ENCODE assay signal across 2 cellular contexts in the genomic region with DNA sequence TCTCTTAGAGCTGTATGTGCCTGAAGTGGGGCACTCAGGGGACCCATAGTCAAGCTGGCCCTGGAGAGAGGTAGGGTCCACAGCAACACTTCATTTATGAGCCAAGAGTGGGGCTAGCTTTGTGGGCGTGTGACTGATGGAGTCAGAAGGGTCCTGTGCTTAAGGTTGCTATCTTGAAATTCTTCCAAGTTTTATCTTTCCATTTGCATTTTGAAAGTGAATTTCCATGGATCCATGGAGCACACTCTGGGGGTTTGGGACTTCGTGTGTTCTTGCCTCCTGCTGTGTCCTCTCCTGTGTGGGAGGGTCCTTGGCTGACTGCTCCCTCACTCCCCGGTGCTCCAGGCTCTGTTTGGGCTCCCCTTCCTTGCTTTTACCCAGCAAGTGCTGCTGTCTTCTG.
TF ChIP-seq lines count a peak whose summit lies in the region.

No MANE protein-coding gene starts in this region.

TF ChIP-seq in HEK293, 187 proteins besides CTCF, POLR2A, EP300 and RAD21:
- TF ChIP-seq ZNF843 (tag by site-specific recombination; IDR thresholded peaks at IDR 0.05) (no peak), GLIS1 (tag by site-specific recombination; IDR thresholded peaks at IDR 0.05) (0 out of 2 replicates have a peak, but pooled peaks have one; percentile 17), ZFHX2 (tag by site-specific recombination; conservative IDR thresholded peaks at IDR 0.05) (peak; percentile 17; the same call in 1 of the 2 replicates), HOXC10 (CRISPR knock-in tag; IDR thresholded peaks at IDR 0.05) (no peak), ZNF248 (tag by site-specific recombination; IDR thresholded peaks at IDR 0.05) (no peak), ZNF169 (tag by site-specific recombination; IDR thresholded peaks at IDR 0.05) (no peak), ZSCAN4 (tag by site-specific recombination; IDR thresholded peaks at IDR 0.05) (no peak)

TF ChIP-seq in H1, 55 proteins besides CTCF, POLR2A, EP300 and RAD21:
- TF ChIP-seq POU5F1 (IDR thresholded peaks at IDR 0.05; ENCODE audit: low read depth, low read length) (no peak), PHF8 (conservative IDR thresholded peaks at IDR 0.05; ENCODE audit: low read depth, low read length) (no peak), TAF1 (IDR thresholded peaks at IDR 0.05; ENCODE audit: low read depth, low read length) (no peak), ATF3 (IDR thresholded peaks at IDR 0.05; ENCODE audit: insufficient read depth, low read depth, low read length) (no peak), SIX5 (IDR thresholded peaks at IDR 0.05; ENCODE audit: low read depth, low read length) (no peak), RNF2 (IDR thresholded peaks at IDR 0.05; ENCODE audit: borderline replicate concordance, low read depth, low read length, missing control alignments, poor library complexity, severe bottlenecking) (no peak)
